Comparison of ENCODE assay signal across 21 cellular contexts in genomic region chr15:38274135-38274534, GRCh38. TPM values are rescaled to one million over a fixed set of nuclear protein-coding genes. Genes with fewer than 3 reads are reported as not detected.
DNase-seq lines count a peak whose midpoint lies in the region; ATAC-seq and TF ChIP-seq lines count a peak whose summit lies in the region.
"Had no signal": no experiment of that assay in that cellular context is flagged by ENCODE, and none has a peak within 500 bp of the region (broad histone marks: within the 10 kb centered on the region; RNA-seq: fewer than 3 reads in every experiment).

No MANE protein-coding gene starts in this region.

- H3K4me2 ChIP-seq in MM.1S (ENCODE audit: low read depth, low read length) (peak overlapping the region; percentile 52), mammary epithelial cell (ENCODE audit: insufficient read depth, low read depth, low read length) (peak overlapping the region; percentile 52)
- H3K4me2 ChIP-seq: BLaER1 had no signal

- H3F3A ChIP-seq in MM.1S (ENCODE audit: insufficient read depth, low read length): peaks cover 8% of the 10 kb centered on the region

- H3K4me1 ChIP-seq in MM.1S (ENCODE audit: low read length) (peaks cover 14% of the 10 kb centered on the region), mammary epithelial cell (ENCODE audit: insufficient read depth, low read length) (no peaks in the 10 kb centered on the region), mucosa of descending colon (ENCODE audit: low read depth) (peaks cover 3% of the 10 kb centered on the region)

- DNase-seq in MM.1S (peak; percentile 67), mammary epithelial cell (no peak), mucosa of descending colon (no peak), NCI-H345 (lab: John Stamatoyannopoulos, UW) (no peak), activated gamma-delta T cell treated with Interleukin-2 at 50 U/mL for 16 hours (no peak)
- no peak for DNase-seq in stimulated activated CD4-positive, alpha-beta T cell treated with anti-CD3 and anti-CD28 coated beads, Interleukin-4, amount 100 ng/mL, for 24 hours
- DNase-seq: CD4-positive, alpha-beta memory T cell; DMS153; GDM1; GM23248; NCI-H1105 treated with DMSO at 0.1 percent for 48 hours; NCI-H1694 treated with DMSO at 0.1 percent for 48 hours; NCI-H510A; NCI-H748 treated with DMSO at 0.1 percent for 48 hours; PC-3; RPMI8226; SIG-M5 had no signal

- 17% methylated on average over 1 of the region's 1 CpG for WGBS in mammary epithelial cell (ENCODE audit: low coverage, missing lambda C conversion rate)

- H3K36me3 ChIP-seq in MM.1S (replicated peaks; ENCODE audit: insufficient read depth, low read length): no peaks in the 10 kb centered on the region
- no peaks in the 10 kb centered on the region for H3K36me3 ChIP-seq in mammary epithelial cell (ENCODE audit: insufficient read depth, low read length)
- H3K36me3 ChIP-seq in mucosa of descending colon (ENCODE audit: low read depth): no peaks in the 10 kb centered on the region

- H3K27ac ChIP-seq in MM.1S (ENCODE audit: low read length) (peak overlapping the region; percentile 26; the same call in 1 of the 2 replicates), mammary epithelial cell (ENCODE audit: insufficient read depth, low read depth, low read length) (no peak overlapping the region)
- H3K27ac ChIP-seq: BLaER1, GM23248 had no signal

- H3K27me3 ChIP-seq in MM.1S (replicated peaks; ENCODE audit: insufficient read depth, low read length): no peaks in the 10 kb centered on the region
- H3K27me3 ChIP-seq in mammary epithelial cell (ENCODE audit: insufficient read depth, low read length): no peaks in the 10 kb centered on the region
- H3K27me3 ChIP-seq: BLaER1 had no signal

- no TSS peak for BruUV-seq in mammary epithelial cell (replicated peaks; lab: Mats Ljungman, UMichigan)

- H2AFZ ChIP-seq in MM.1S (ENCODE audit: low read length) (no peak overlapping the region), mammary epithelial cell (ENCODE audit: low read depth, low read length) (no peak overlapping the region)
- H2AFZ ChIP-seq: GM23248 had no signal

- in situ Hi-C loops in mammary epithelial cell (cut with MboI; ENCODE audit: low sequenced_read_pairs in 2 of 2): no loop called here

- intact Hi-C loops in mammary epithelial cell (cut with micrococcal nuclease) (no loop called here), mucosa of descending colon (cut with DNase I, micrococcal nuclease) (no loop called here)

- H3K9me2 ChIP-seq in MM.1S (replicated peaks; ENCODE audit: insufficient read depth, low read length): no peaks in the 10 kb centered on the region

- TF ChIP-seq CTCF in MM.1S (IDR thresholded peaks at IDR 0.05; ENCODE audit: low read length) (no peak), mammary epithelial cell (conservative IDR thresholded peaks at IDR 0.05 in 1 of 2, IDR thresholded peaks at IDR 0.05 in 1 of 2; ENCODE audit: extremely low read depth in 1 of 2, insufficient read depth in 1 of 2, low read depth in 1 of 2, low read length in 2 of 2) (no peak), mucosa of descending colon (IDR thresholded peaks at IDR 0.05) (no peak)

- CTCF ChIA-PET in mammary epithelial cell (lab: Charles Lee; ENCODE audit: low non-redundant PET): no interaction called here

- H3K4me3 ChIP-seq in MM.1S (ENCODE audit: low read length) (peak overlapping the region; percentile 5; the same call in 1 of the 2 replicates), mammary epithelial cell (replicated peaks in 1 of 3; ENCODE audit: insufficient read depth in 1 of 3, low read depth in 2 of 3, low read length in 3 of 3) (no peak overlapping the region), mucosa of descending colon (no peak overlapping the region)
- H3K4me3 ChIP-seq: BLaER1, GM23248 had no signal

- H3K79me2 ChIP-seq in MM.1S (ENCODE audit: low read length): peaks cover 98% of the 10 kb centered on the region
- H3K79me2 ChIP-seq in mammary epithelial cell (ENCODE audit: insufficient read depth, low read length): peaks cover 96% of the 10 kb centered on the region

- H3K9me3 ChIP-seq in MM.1S (replicated peaks; ENCODE audit: insufficient read depth, low read length) (no peaks in the 10 kb centered on the region), mammary epithelial cell (replicated peaks; ENCODE audit: insufficient read depth, low read length) (no peaks in the 10 kb centered on the region), mucosa of descending colon (no peaks in the 10 kb centered on the region)

- dilution Hi-C loops in mammary epithelial cell (cut with HindIII; ENCODE audit: low sequenced_read_pairs): no loop called here

- H4K20me1 ChIP-seq in MM.1S (ENCODE audit: insufficient read depth, low read length): no peaks in the 10 kb centered on the region
- H4K20me1 ChIP-seq in mammary epithelial cell (ENCODE audit: insufficient read depth, low read length): no peaks in the 10 kb centered on the region

- H3K9ac ChIP-seq in MM.1S (ENCODE audit: low read length): no peak overlapping the region; the same call in 1 of the 2 replicates
- H3K9ac ChIP-seq in mammary epithelial cell (ENCODE audit: insufficient read depth, low read length): no peak overlapping the region
- H3K9ac ChIP-seq: BLaER1, GM23248 had no signal

- ATAC-seq in HG02610 (IDR thresholded peaks at IDR 0.05; ENCODE audit: unreplicated experiment) (peak; percentile 54), mucosa of descending colon (peak; percentile 49)
- ATAC-seq: HCT116, PC-3, SK-N-SH treated with all-trans-retinoic acid at 6 μM for 48 hours had no signal

RNA-seq across cellular contexts. Expression of gene SPRED1, which starts 21.5 kb away (rescaled TPM):
- total RNA-seq in mammary epithelial cell (10 to 100 TPM; 25.7 to 47.7 TPM), mucosa of descending colon (10 to 100 TPM; 19.6 to 25.5 (median 23.1) TPM)
- 6.8 TPM for polyA plus RNA-seq in mammary epithelial cell
- polyA minus RNA-seq in mammary epithelial cell: 19.6 TPM
- polyA plus RNA-seq: CD4-positive, alpha-beta memory T cell had no signal
